ENCODE assay signal across 17 cellular contexts in genomic region chr4:1377606-1378261, GRCh38. TPM values are rescaled to one million over a fixed set of nuclear protein-coding genes. Genes with fewer than 3 reads are reported as not detected.
"Had no signal": no experiment of that assay in that cellular context is flagged by ENCODE, and none has a peak within 500 bp of the region (broad histone marks: within the 10 kb centered on the region; RNA-seq: fewer than 3 reads in every experiment).

No MANE protein-coding gene starts in this region.

- H3K27me3 ChIP-seq: heart left ventricle, uterus had no signal

- H3K9me3 ChIP-seq: heart left ventricle, psoas muscle, uterus had no signal

- H3K27ac ChIP-seq: heart left ventricle, psoas muscle, uterus had no signal

- FAIRE-seq: bronchial epithelial cell had no signal

- H3K36me3 ChIP-seq: uterus had no signal

- H3K4me1 ChIP-seq: heart left ventricle, psoas muscle, uterus had no signal

- DNase-seq: activated CD4-positive, alpha-beta T cell treated with anti-CD3 and anti-CD28 coated beads, Interleukin-2, amount 50 U/mL, for 4 hours; activated CD4-positive, CD25-positive, alpha-beta regulatory T cell; activated CD8-positive, alpha-beta memory T cell treated with anti-CD3 and anti-CD28 coated beads, Interleukin-2, amount 10 ng/mL, durations not matched to agents 7 days and 5 days; activated effector memory CD4-positive, alpha-beta T cell treated with Interleukin-2 at 50 U/mL for 16 hours; activated T-cell treated with anti-CD3 and anti-CD28 coated beads, Interleukin-2, amount 50 U/mL, for 24 hours; anterior cingulate cortex; effector CD4-positive, alpha-beta T cell; foreskin melanocyte; islet precursor cell; T-helper 17 cell; uterus had no signal

- H3K4me3 ChIP-seq: heart left ventricle, psoas muscle, uterus had no signal

- ATAC-seq: activated CD8-positive, alpha-beta memory T cell treated with anti-CD3 and anti-CD28 coated beads, Interleukin-2, amount 10 ng/mL, durations not matched to agents 7 days and 5 days; heart left ventricle; T-helper 17 cell had no signal

RNA-seq across cellular contexts. Expression of gene NKX1-1, which starts 28.5 kb away (rescaled TPM):
- total RNA-seq: activated CD8-positive, alpha-beta memory T cell treated with anti-CD3 and anti-CD28 coated beads, Interleukin-2, amount 10 ng/mL, durations not matched to agents 7 days and 5 days; bronchial epithelial cell; heart left ventricle; lower leg skin; mesothelial cell of epicardium; psoas muscle; T-helper 17 cell; uterus had no signal
- polyA plus RNA-seq: heart left ventricle, psoas muscle, thymus had no signal
